8 cellular contexts compared by ENCODE assay signal in the genomic region with DNA sequence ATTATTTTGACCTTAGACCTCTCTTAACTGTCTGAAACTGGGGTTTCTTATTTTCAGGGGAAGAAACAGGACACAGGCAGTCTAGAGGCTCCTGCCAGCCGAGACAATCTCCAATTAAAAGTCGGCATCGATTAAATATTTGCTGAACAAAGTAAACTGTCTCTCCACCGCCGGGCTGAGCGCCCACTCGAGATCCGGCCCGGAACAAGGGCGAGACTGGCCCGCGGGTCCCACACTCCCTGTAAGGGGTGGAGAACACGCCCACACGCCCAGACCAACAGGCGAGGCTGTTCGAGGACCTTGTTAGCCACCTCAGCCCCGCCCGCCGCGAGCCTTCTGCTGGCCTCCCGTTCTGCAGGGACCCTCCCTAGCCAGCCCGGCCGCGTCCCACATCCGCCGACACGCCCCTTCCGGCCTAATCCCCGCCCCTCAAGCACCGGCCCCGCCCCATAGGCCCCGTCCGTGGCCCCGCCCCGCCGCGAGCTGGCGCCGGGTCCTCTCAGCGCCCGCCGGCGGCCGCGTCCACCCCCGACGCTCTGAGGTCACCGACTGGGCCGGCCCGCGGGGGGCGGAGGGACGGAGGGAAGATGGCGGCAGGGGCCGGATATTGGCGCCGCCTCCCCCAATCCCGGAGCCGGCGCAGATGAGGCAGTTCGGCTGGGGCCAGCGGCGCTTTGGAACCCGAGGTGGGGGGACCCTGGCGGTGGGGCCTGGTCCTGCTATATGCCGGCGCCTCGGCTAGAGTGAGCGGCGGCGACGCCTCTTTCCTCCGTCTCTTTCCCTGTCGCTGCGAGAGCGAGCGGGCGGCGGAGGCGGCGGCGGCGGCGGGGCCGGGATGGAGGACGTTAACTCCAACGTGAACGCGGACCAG. TPM values are rescaled to one million over a fixed set of nuclear protein-coding genes. Genes with fewer than 3 reads are reported as not detected.
DNase-seq lines count a peak whose midpoint lies in the region; FAIRE-seq and TF ChIP-seq lines count a peak whose summit lies in the region.

A gene (plus strand): TSS at position 625 of the 871 bp plus-strand sequence. CDS start 211 bp downstream, at position 836.

- peak within 1 kb of the TSS; percentile 85 to 96 for H3K4me3 ChIP-seq in neutrophil (ENCODE audit: low read depth in 1 of 2, low read length in 1 of 2)

- in situ Hi-C loops in SK-MEL-5 (cut with HindIII; ENCODE audit: low pct_unique_long_range_greater_than_20kb, low sequenced_read_pairs): no loop called here

- intact Hi-C loops in activated naive CD4-positive, alpha-beta T cell treated with anti-CD3 and anti-CD28 coated beads for 36 hours (cut with micrococcal nuclease): loop anchor here (1.0 to 5.0 kb wide), 15 partner anchors 11 to 878 kb away; a partner anchor contains a TSS

- peak within 1 kb of the TSS; percentile 97 for H3K4me3 Mint-ChIP-seq in activated naive CD4-positive, alpha-beta T cell treated with anti-CD3 and anti-CD28 coated beads for 36 hours

- no peaks in the 10 kb centered on the region for H3K36me3 ChIP-seq in neutrophil

- POLR2A ChIA-PET in HEK293T (lab: Yijun Ruan, JAX): interaction anchor here (1.0 to 2.0 kb wide), 5 partner anchors 8 to 35 kb away, joined by 3 to 6 read pairs (median 5); no protein-coding TSS in a partner anchor

- H3K27me3 ChIP-seq in neutrophil: no peaks in the 10 kb centered on the region

- peak within 1 kb of the TSS; percentile 97 for H3K27ac Mint-ChIP-seq in activated naive CD4-positive, alpha-beta T cell treated with anti-CD3 and anti-CD28 coated beads for 36 hours

- peak within 1 kb of the TSS; percentile 96 for H3K27ac ChIP-seq in neutrophil
- peak within 1 kb of the TSS; percentile 90 for H3K27ac ChIP-seq in substantia nigra (ENCODE audit: low read depth, low read length, poor library complexity, severe bottlenecking)

- H3K9me3 Mint-ChIP-seq in activated naive CD4-positive, alpha-beta T cell treated with anti-CD3 and anti-CD28 coated beads for 36 hours: no peaks in the 10 kb centered on the region

- DNase-seq in GM04504 (ENCODE audit: low read depth) (peak; percentile 92), HEK293T (ENCODE audit: extremely low spot score) (peak; percentile 87), MV-4-11 (lab: John Stamatoyannopoulos, UW) (peak; percentile 95), SK-MEL-5 (ENCODE audit: low read depth, low spot score) (peak; percentile 96), frontal cortex (ENCODE audit: low spot score in 2 of 2) (peak; percentile 97 to 98), substantia nigra (lab: John Stamatoyannopoulos, UW) (peak; percentile 84 to 99 (median 97))
- DNase-seq in activated naive CD4-positive, alpha-beta T cell treated with anti-CD3 and anti-CD28 coated beads for 36 hours: peak; percentile 98

- no peak for FAIRE-seq in frontal cortex (lab: Jason Lieb, UNC)

- H3K4me1 ChIP-seq in neutrophil (ENCODE audit: control insufficient read depth in 1 of 2, insufficient read depth in 1 of 2, low read depth in 1 of 2, low read length in 1 of 2): peaks cover 34 to 38% of the 10 kb centered on the region in 2 experiments

- no peaks in the 10 kb centered on the region for H3K9me3 ChIP-seq in neutrophil

- peak; percentile 86 for TF ChIP-seq CTCF in neutrophil (IDR thresholded peaks at IDR 0.05)

- CTCF ChIA-PET in HEK293T (lab: Yijun Ruan, JAX): no interaction called here
- CTCF ChIA-PET in activated naive CD4-positive, alpha-beta T cell treated with anti-CD3 and anti-CD28 coated beads for 36 hours (lab: Charles Lee): interaction anchor here (1.1 to 1.2 kb wide), 3 partner anchors 18 to 212 kb away, joined by 3 to 4 read pairs (median 4); no protein-coding TSS in a partner anchor

- H3K4me1 Mint-ChIP-seq in activated naive CD4-positive, alpha-beta T cell treated with anti-CD3 and anti-CD28 coated beads for 36 hours (ENCODE audit: low read depth): peaks cover 62% of the 10 kb centered on the region

- no peaks in the 10 kb centered on the region for H3K36me3 Mint-ChIP-seq in activated naive CD4-positive, alpha-beta T cell treated with anti-CD3 and anti-CD28 coated beads for 36 hours (ENCODE audit: low read depth)

- no peaks in the 10 kb centered on the region for H3K27me3 Mint-ChIP-seq in activated naive CD4-positive, alpha-beta T cell treated with anti-CD3 and anti-CD28 coated beads for 36 hours (ENCODE audit: low read depth)

TF ChIP-seq in HEK293T, 16 proteins besides CTCF, POLR2A, EP300 and RAD21:
- TF ChIP-seq ARNT (IDR thresholded peaks at IDR 0.05): no peak
- TF ChIP-seq CTBP1 (IDR thresholded peaks at IDR 0.05; ENCODE audit: borderline replicate concordance): no peak
- TF ChIP-seq ELF4 (IDR thresholded peaks at IDR 0.05): no peak
- no peak for TF ChIP-seq BHLHE40 (IDR thresholded peaks at IDR 0.05; ENCODE audit: borderline replicate concordance)
- no peak for TF ChIP-seq SP1 (IDR thresholded peaks at IDR 0.05)
- no peak for TF ChIP-seq FOXK2 (IDR thresholded peaks at IDR 0.05)
- TF ChIP-seq HDGF (IDR thresholded peaks at IDR 0.05; ENCODE audit: borderline replicate concordance): no peak
- TF ChIP-seq SUZ12 (IDR thresholded peaks at IDR 0.05): no peak
- TF ChIP-seq ZNF384 (IDR thresholded peaks at IDR 0.05): no peak
- TF ChIP-seq FOXA1 (IDR thresholded peaks at IDR 0.05): no peak
- TF ChIP-seq FOXM1 (IDR thresholded peaks at IDR 0.05; ENCODE audit: borderline replicate concordance): no peak
- no peak for TF ChIP-seq NFRKB (IDR thresholded peaks at IDR 0.05)
- no peak for TF ChIP-seq TARDBP (IDR thresholded peaks at IDR 0.05)

RNA-seq across cellular contexts. Expression of the gene that starts here (rescaled TPM):
- total RNA-seq in SK-MEL-5 (2014; rRNA removed; shearing (Covaris generic)): 22.0 and 36.6 TPM in 2 replicates
- polyA plus RNA-seq in SK-MEL-5 (2015; cell fraction: cytosol; rRNA removed): 34.3 and 39.9 TPM in 2 replicates
- 4.4 and 33.8 TPM in 2 replicates for polyA plus RNA-seq in SK-MEL-5 (2015; cell fraction: nucleus; rRNA removed)
- 10 to 100 TPM; 39.7 to 42.6 TPM for total RNA-seq in activated naive CD4-positive, alpha-beta T cell treated with anti-CD3 and anti-CD28 coated beads for 36 hours
- 206 TPM for total RNA-seq in frontal cortex

Comparison
In these comparisons a context has a peak if more than half of its experiments do, and no peak if none do; other contexts are left out.
1. Peak in every context shown above with its lines: DNase-seq, H3K4me3 ChIP-seq and H3K27ac ChIP-seq.